ENCODE assay signal across 19 cellular contexts in the genomic region with DNA sequence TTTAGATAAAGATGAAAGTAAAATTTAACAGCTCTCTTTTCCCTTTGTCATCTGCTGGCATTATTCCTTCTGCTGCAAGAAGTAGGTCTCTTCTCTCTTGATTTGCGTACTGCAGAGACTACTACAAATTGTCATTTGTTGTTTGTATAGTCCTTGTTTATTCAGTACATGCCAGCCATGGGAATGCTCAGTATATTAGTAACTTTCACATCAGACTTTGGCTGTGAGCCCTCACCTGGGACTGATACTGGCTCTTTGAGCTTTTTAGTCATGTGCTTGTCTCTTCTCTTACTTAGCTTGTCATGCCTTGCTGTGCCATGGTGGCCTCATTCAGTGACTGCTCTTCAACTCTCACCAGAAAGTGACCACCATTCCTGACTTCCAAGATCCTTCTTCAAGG.
DNase-seq lines count a peak whose midpoint lies in the region; ATAC-seq and TF ChIP-seq lines count a peak whose summit lies in the region.
"Had no signal": no experiment of that assay in that cellular context is flagged by ENCODE, and none has a peak within 500 bp of the region (broad histone marks: within the 10 kb centered on the region; RNA-seq: fewer than 3 reads in every experiment).

No MANE protein-coding gene starts in this region.

- H3K36me3 ChIP-seq in DND-41 (ENCODE audit: insufficient read depth, low read length) (peaks cover 94% of the 10 kb centered on the region), hepatocyte (replicated peaks; ENCODE audit: insufficient read depth, low read depth) (no peaks in the 10 kb centered on the region)
- H3K36me3 ChIP-seq: sigmoid colon, uterus had no signal

- H3K4me2 ChIP-seq in DND-41 (ENCODE audit: insufficient read depth, low read length) (no peak overlapping the region), hepatocyte (no peak overlapping the region)

- H3K27ac ChIP-seq in DND-41 (ENCODE audit: low read length) (peak overlapping the region; percentile 0; the same call in 1 of the 2 replicates), hepatocyte (no peak overlapping the region)
- H3K27ac ChIP-seq: HL-60, uterus had no signal

- H3K79me2 ChIP-seq in DND-41 (ENCODE audit: insufficient read depth, low read length) (peaks cover 3% of the 10 kb centered on the region; the same call in 1 of the 2 replicates), hepatocyte (no peaks in the 10 kb centered on the region)

- no peaks in the 10 kb centered on the region for H3K27me3 ChIP-seq in DND-41 (ENCODE audit: insufficient read depth, low read length, poor library complexity)
- H3K27me3 ChIP-seq in hepatocyte: no peaks in the 10 kb centered on the region
- H3K27me3 ChIP-seq: sigmoid colon, uterus had no signal

- no peak overlapping the region for H3K9ac ChIP-seq in DND-41 (ENCODE audit: low read depth, low read length)

- DNase-seq in DND-41: no peak
- peak; percentile 45 to 62 for DNase-seq in NCI-H526 (lab: John Stamatoyannopoulos, UW)
- DNase-seq in hepatocyte (ENCODE audit: low spot score): peak; percentile 24
- DNase-seq in renal cortical epithelial cell (ENCODE audit: low read depth): peak; percentile 81
- DNase-seq in NCI-H2081 treated with DMSO at 0.1 percent for 48 hours (lab: John Stamatoyannopoulos, UW): no peak
- DNase-seq: activated CD4-positive, alpha-beta T cell treated with anti-CD3 and anti-CD28 coated beads for 36 hours; activated CD8-positive, alpha-beta memory T cell treated with anti-CD3 and anti-CD28 coated beads, Interleukin-2, amount 10 ng/mL, durations not matched to agents 7 days and 5 days; effector CD8-positive, alpha-beta T cell; GDM1; kidney; mucosa of descending colon; NCI-H774; sigmoid colon; stimulated activated CD4-positive, alpha-beta T cell treated with anti-CD3 and anti-CD28 coated beads, Interleukin-1b, Interleukin-23, amount 100 ng/mL, for 48 hours; uterus had no signal

- H2AFZ ChIP-seq in DND-41 (ENCODE audit: low read depth, low read length) (no peak overlapping the region), hepatocyte (no peak overlapping the region)

- no peak for ATAC-seq in DND-41 (ENCODE audit: insufficient read depth, low read depth)
- ATAC-seq in HG02981 (IDR thresholded peaks at IDR 0.05; ENCODE audit: unreplicated experiment): no peak
- no peak for ATAC-seq in GM18867 (IDR thresholded peaks at IDR 0.05; ENCODE audit: unreplicated experiment)
- ATAC-seq: activated CD4-positive, alpha-beta T cell treated with anti-CD3 and anti-CD28 coated beads for 36 hours; activated CD8-positive, alpha-beta memory T cell treated with anti-CD3 and anti-CD28 coated beads, Interleukin-2, amount 10 ng/mL, durations not matched to agents 7 days and 5 days; Panc1 had no signal

- no peaks in the 10 kb centered on the region for H4K20me1 ChIP-seq in DND-41 (ENCODE audit: insufficient read depth, low read length)
- H4K20me1 ChIP-seq in hepatocyte (ENCODE audit: insufficient read depth, poor library complexity, severe bottlenecking): no peaks in the 10 kb centered on the region

- 0% methylated on average over 1 of the region's 1 CpG for WGBS in hepatocyte (ENCODE audit: low lambda C conversion rate, missing lambda C conversion rate)

- H3K4me1 ChIP-seq in DND-41 (ENCODE audit: insufficient read depth, low read length): no peaks in the 10 kb centered on the region
- peaks cover 18% of the 10 kb centered on the region for H3K4me1 ChIP-seq in hepatocyte (ENCODE audit: insufficient read depth)
- H3K4me1 ChIP-seq: sigmoid colon, uterus had no signal

- H3K9me2 ChIP-seq in hepatocyte (replicated peaks; ENCODE audit: insufficient read depth): no peaks in the 10 kb centered on the region

- H3K4me3 ChIP-seq in DND-41 (ENCODE audit: low read depth in 1 of 2, low read length in 2 of 2): no peak overlapping the region
- H3K4me3 ChIP-seq in hepatocyte: no peak overlapping the region
- H3K4me3 ChIP-seq: mucosa of descending colon, sigmoid colon, uterus had no signal

- H3K9me3 ChIP-seq in DND-41 (ENCODE audit: insufficient read depth, low read length, severe bottlenecking): no peaks in the 10 kb centered on the region
- H3K9me3 ChIP-seq in hepatocyte (ENCODE audit: low read depth): no peaks in the 10 kb centered on the region
- H3K9me3 ChIP-seq: mucosa of descending colon, sigmoid colon, uterus had no signal

- TF ChIP-seq CTCF in DND-41 (IDR thresholded peaks at IDR 0.05; ENCODE audit: borderline replicate concordance, extremely low read depth, low read length, poor library complexity, severe bottlenecking) (no peak), hepatocyte (IDR thresholded peaks at IDR 0.05; ENCODE audit: poor library complexity) (no peak)

Comparison
In these comparisons a context has a peak if more than half of its experiments do, and no peak if none do; other contexts are left out.
1. DNase-seq: peak in NCI-H526 (2 of 2), hepatocyte (single experiment) and renal cortical epithelial cell (single experiment); none in DND-41 (single experiment) and NCI-H2081 treated with DMSO at 0.1 percent for 48 hours (single experiment).